In the genomic region with DNA sequence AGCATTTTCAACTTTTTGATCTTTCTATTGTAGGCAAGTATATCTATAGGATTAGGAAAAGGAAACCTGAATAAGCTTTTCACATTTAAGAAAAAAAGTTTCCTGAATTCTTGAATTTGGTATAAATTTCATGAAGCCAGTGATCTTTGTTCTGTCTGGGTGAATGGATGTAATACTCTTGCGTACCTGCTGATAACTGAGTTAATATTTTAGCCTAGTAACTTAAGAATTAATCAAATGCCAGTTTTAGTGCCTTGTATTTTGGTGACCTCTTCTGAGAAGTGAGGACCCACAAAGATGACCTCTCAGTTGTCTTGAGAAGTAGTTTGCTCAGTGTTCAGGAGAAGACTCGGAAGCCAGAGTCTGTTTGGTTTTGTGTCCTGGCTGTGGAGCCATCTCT, we compare ENCODE assay signal across 24 cellular contexts.
"Had no signal": no experiment of that assay in that cellular context is flagged by ENCODE, and none has a peak within 500 bp of the region (broad histone marks: within the 10 kb centered on the region; RNA-seq: fewer than 3 reads in every experiment).

No MANE protein-coding gene starts in this region.

- H3K27me3 ChIP-seq: heart right ventricle, hepatocyte, ovary, right atrium auricular region, right lobe of liver, suprapubic skin, tibial artery, upper lobe of right lung had no signal

- H3K27ac ChIP-seq: heart right ventricle, hepatocyte, left ventricle myocardium inferior, ovary, right atrium auricular region, suprapubic skin, thoracic aorta, tibial artery, upper lobe of right lung had no signal

- H3K4me1 ChIP-seq: right atrium auricular region, suprapubic skin, tibial artery, upper lobe of right lung had no signal

- H3K4me3 Mint-ChIP-seq: mesothelial cell of epicardium; naive B cell; natural killer cell; stimulated activated memory B cell treated with anti-CD40 and anti-IgM and Interleukin-4, amounts not matched to agents 10 μg/mL and 1 μg/mL and 100 μg/mL, for 72 hours had no signal

- H3K27me3 Mint-ChIP-seq: naive B cell; progenitor cell of endocrine pancreas; stimulated activated memory B cell treated with anti-CD40 and anti-IgM and Interleukin-4, amounts not matched to agents 10 μg/mL and 1 μg/mL and 100 μg/mL, for 72 hours had no signal

- H3K36me3 Mint-ChIP-seq: natural killer cell had no signal

- H3K27ac Mint-ChIP-seq: mesothelial cell of epicardium; natural killer cell; progenitor cell of endocrine pancreas; stimulated activated memory B cell treated with anti-CD40 and anti-IgM and Interleukin-4, amounts not matched to agents 10 μg/mL and 1 μg/mL and 100 μg/mL, for 72 hours had no signal

- ATAC-seq: heart right ventricle; left colon; natural killer cell; stimulated activated memory B cell treated with anti-CD40 and anti-IgM and Interleukin-4, amounts not matched to agents 10 μg/mL and 1 μg/mL and 100 μg/mL, for 72 hours; upper lobe of right lung had no signal

- DNase-seq: heart right ventricle; left colon; left ventricle myocardium inferior; mesendoderm; naive B cell; natural killer cell; ovary; right lobe of liver; stimulated activated CD4-positive, alpha-beta T cell treated with anti-CD3 and anti-CD28 coated beads, Interleukin-1b, Interleukin-23, amount 100 ng/mL, for 48 hours; stimulated activated CD4-positive, alpha-beta T cell treated with anti-CD3 and anti-CD28 coated beads, Interleukin-4, amount 100 ng/mL, for 1 hour; stimulated activated naive CD4-positive, alpha-beta T cell treated with Interleukin-2 at 50 U/mL for 16 hours; tibial artery; trophoblast cell; upper lobe of right lung had no signal

- H3K9me3 Mint-ChIP-seq: mesothelial cell of epicardium; naive B cell; natural killer cell; stimulated activated memory B cell treated with anti-CD40 and anti-IgM and Interleukin-4, amounts not matched to agents 10 μg/mL and 1 μg/mL and 100 μg/mL, for 72 hours had no signal

- H3K36me3 ChIP-seq: ovary had no signal

- H3K4me3 ChIP-seq: heart right ventricle, hepatocyte, left ventricle myocardium inferior, lung, ovary, right atrium auricular region, right lobe of liver, smooth muscle cell, suprapubic skin, thoracic aorta, tibial artery, upper lobe of right lung had no signal

- H3K4me1 Mint-ChIP-seq: mesothelial cell of epicardium; stimulated activated memory B cell treated with anti-CD40 and anti-IgM and Interleukin-4, amounts not matched to agents 10 μg/mL and 1 μg/mL and 100 μg/mL, for 72 hours had no signal

- FAIRE-seq: urothelium cell line had no signal

- H3K9me3 ChIP-seq: heart right ventricle, left ventricle myocardium inferior, ovary, right atrium auricular region, right lobe of liver, suprapubic skin, thoracic aorta, tibial artery, upper lobe of right lung had no signal
